ENCODE assay signal across 8 cellular contexts in genomic region chr13:114118763-114119123, GRCh38. TPM values are rescaled to one million over a fixed set of nuclear protein-coding genes. Genes with fewer than 3 reads are reported as not detected.
A peak's percentile ranks its signal among the peaks of the same experiment; 100 is the strongest.
DNase-seq lines count a peak whose midpoint lies in the region; ATAC-seq and FAIRE-seq lines count a peak whose summit lies in the region.

No MANE protein-coding gene starts in this region.

- H3K27ac ChIP-seq in small intestine (ENCODE audit: low read depth in 1 of 2, low read length in 1 of 2): peak overlapping the region; percentile 12 to 81

- no peaks in the 10 kb centered on the region for H3K9me3 Mint-ChIP-seq in activated naive CD4-positive, alpha-beta T cell treated with anti-CD3 and anti-CD28 coated beads, Interleukin-2, amount 50 U/mL, for 72 hours

- peak overlapping the region; percentile 71 to 95 for H3K27ac Mint-ChIP-seq in activated naive CD4-positive, alpha-beta T cell treated with anti-CD3 and anti-CD28 coated beads, Interleukin-2, amount 50 U/mL, for 72 hours

- H3K4me1 ChIP-seq in small intestine (ENCODE audit: control insufficient read depth in 2 of 2, insufficient read depth in 1 of 2, low read depth in 1 of 2, low read length in 1 of 2): peaks cover 2 to 9% of the 10 kb centered on the region in 2 donors

- H3K9me3 ChIP-seq in small intestine (ENCODE audit: control insufficient read depth, low read depth): no peaks in the 10 kb centered on the region

- H3K27me3 ChIP-seq in small intestine (ENCODE audit: control insufficient read depth in 2 of 2, insufficient read depth in 2 of 2, low read length in 2 of 2): no peaks in the 10 kb centered on the region

- WGBS in small intestine, 3 donors: 2 to 22% (median 16%) methylated on average over 6 of the region's 6 CpGs

- no peak overlapping the region for H3K4me3 ChIP-seq in small intestine (ENCODE audit: low read depth in 1 of 2, low read length in 2 of 2)

- H3K36me3 Mint-ChIP-seq in activated naive CD4-positive, alpha-beta T cell treated with anti-CD3 and anti-CD28 coated beads, Interleukin-2, amount 50 U/mL, for 72 hours: no peaks in the 10 kb centered on the region

- DNase-seq in activated naive CD4-positive, alpha-beta T cell treated with anti-CD3 and anti-CD28 coated beads, Interleukin-2, amount 50 U/mL, for 72 hours (ENCODE audit: low spot score in 2 of 2): no peak
- DNase-seq in hepatic stellate cell (ENCODE audit: low spot score) (peak; percentile 73), small intestine (no peak), mucosa of gallbladder (ENCODE audit: low spot score) (no peak)
- DNase-seq in stimulated activated CD4-positive, alpha-beta T cell treated with anti-CD3 and anti-CD28 coated beads, Interleukin-2, amount 100 ng/mL, for 48 hours: no peak

- H3K36me3 ChIP-seq in small intestine (ENCODE audit: control insufficient read depth in 2 of 2, insufficient read depth in 2 of 2, low read length in 2 of 2): no peaks in the 10 kb centered on the region

- FAIRE-seq in small intestine (lab: Jason Lieb, UNC): no peak

- peak; percentile 67 for ATAC-seq in GM19463 (IDR thresholded peaks at IDR 0.05; ENCODE audit: unreplicated experiment)
- no peak for ATAC-seq in activated naive CD4-positive, alpha-beta T cell treated with anti-CD3 and anti-CD28 coated beads, Interleukin-2, amount 50 U/mL, for 72 hours
- ATAC-seq in GM19351 (IDR thresholded peaks at IDR 0.05; ENCODE audit: unreplicated experiment): no peak
- no peak for ATAC-seq in GM21447 (IDR thresholded peaks at IDR 0.05; ENCODE audit: unreplicated experiment)

RNA-seq across cellular contexts. Expression of gene RASA3, which starts 13.7 kb away (rescaled TPM):
- 10 to 100 TPM; 39.4 to 44.1 TPM for total RNA-seq in activated naive CD4-positive, alpha-beta T cell treated with anti-CD3 and anti-CD28 coated beads, Interleukin-2, amount 50 U/mL, for 72 hours
- 1 to 10 TPM; 2.0 to 7.2 (median 6.5) TPM for polyA plus RNA-seq in small intestine
- total RNA-seq in mucosa of gallbladder: 11.7 TPM
